8 cellular contexts compared by ENCODE assay signal in the genomic region with DNA sequence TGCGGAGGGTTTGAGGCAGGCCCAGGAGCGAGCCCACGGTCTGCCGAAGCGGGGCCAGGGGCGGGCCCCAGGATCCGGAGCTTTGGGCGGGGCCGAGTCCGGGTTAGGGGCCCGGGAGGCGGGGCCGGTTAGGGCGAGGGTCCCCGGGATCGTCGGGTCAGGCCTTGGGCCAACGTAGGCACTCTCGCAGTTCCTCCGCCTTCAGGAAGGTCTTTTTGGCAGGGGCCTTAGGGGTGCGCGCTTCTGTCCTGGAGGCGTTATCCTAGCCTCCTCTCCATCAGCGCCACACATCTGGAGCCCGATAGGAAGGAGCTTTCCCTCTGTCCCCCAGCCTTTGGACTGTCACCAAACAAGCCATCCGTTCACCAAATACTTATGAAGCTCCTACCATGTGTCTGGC.
DNase-seq lines count a peak whose midpoint lies in the region; TF ChIP-seq lines count a peak whose summit lies in the region.
"Not testable (repeated sequence)": the region's sequence is repeated elsewhere in the genome, so short reads cannot be mapped to it uniquely, and the experiment has no call there.

No MANE protein-coding gene starts in this region.

- not testable (repeated sequence) for H3K27ac Mint-ChIP-seq in activated T-helper 1 cell treated with anti-CD3 and anti-CD28 coated beads, Interleukin-12 subunit alpha, Interleukin-12 subunit beta, Interleukin-2, Interleukin-4 antibody, amounts not matched to agents 30 ng/mL and 10 ng/mL and 1 ng/mL, durations not matched to agents 14 hours and 24 hours and 36 hours; stimulated activated naive CD8-positive, alpha-beta T cell treated with anti-CD3 and anti-CD28 coated beads, Interleukin-15, Interleukin-2, amounts not matched to agents 100 ng/mL and 50 ng/mL, for 24 hours
- H3K27ac Mint-ChIP-seq in nephron, result peak overlapping the region; percentile 27 to 97 (median 89)

- not testable (repeated sequence) for BruUV-seq in OCI-LY7 (replicated peaks; lab: Mats Ljungman, UMichigan)

- not testable (repeated sequence) for H3K27me3 ChIP-seq in BLaER1; HL-60 (ENCODE audit: insufficient read depth, poor library complexity, severe bottlenecking); effector memory CD4-positive, alpha-beta T cell (replicated peaks; ENCODE audit: control insufficient read depth, insufficient read depth, low read length, poor library complexity, severe bottlenecking)

- DNase-seq in HL-60 (ENCODE audit: low read depth in 1 of 2, low spot score in 1 of 2); OCI-LY7 (ENCODE audit: low spot score); activated T-helper 1 cell treated with anti-CD3 and anti-CD28 coated beads, Interleukin-12 subunit alpha, Interleukin-12 subunit beta, Interleukin-2, Interleukin-4 antibody, amounts not matched to agents 30 ng/mL and 10 ng/mL and 1 ng/mL, durations not matched to agents 14 hours and 24 hours and 36 hours (ENCODE audit: low spot score); effector memory CD4-positive, alpha-beta T cell: not testable (repeated sequence)

- H3K9me3 Mint-ChIP-seq in activated T-helper 1 cell treated with anti-CD3 and anti-CD28 coated beads, Interleukin-12 subunit alpha, Interleukin-12 subunit beta, Interleukin-2, Interleukin-4 antibody, amounts not matched to agents 30 ng/mL and 10 ng/mL and 1 ng/mL, durations not matched to agents 14 hours and 24 hours and 36 hours; nephron; stimulated activated naive CD8-positive, alpha-beta T cell treated with anti-CD3 and anti-CD28 coated beads, Interleukin-15, Interleukin-2, amounts not matched to agents 100 ng/mL and 50 ng/mL, for 24 hours: not testable (repeated sequence)

- not testable (repeated sequence) for TF ChIP-seq CTCF in HL-60 (IDR thresholded peaks at IDR 0.05; ENCODE audit: insufficient read depth, low read length); OCI-LY7 (conservative IDR thresholded peaks at IDR 0.05; ENCODE audit: low read length); nephron (IDR thresholded peaks at IDR 0.05; ENCODE audit: unreplicated experiment in 3 of 3)

- H3K4me2 ChIP-seq in BLaER1 (peak overlapping the region; percentile 83), OCI-LY7 (ENCODE audit: low read length) (peak overlapping the region; percentile 66)

- H3K4me3 ChIP-seq in BLaER1 (peak overlapping the region; percentile 69), HL-60 (replicated peaks; ENCODE audit: insufficient read depth, low read length) (peak overlapping the region; percentile 57), OCI-LY7 (ENCODE audit: low read depth, low read length, poor library complexity, severe bottlenecking) (peak overlapping the region; percentile 95), iPS-18c (ENCODE audit: insufficient read depth, low read depth, low read length) (peak overlapping the region; percentile 47)
- H3K4me3 ChIP-seq in effector memory CD4-positive, alpha-beta T cell (ENCODE audit: insufficient read depth, low read depth, low read length, poor library complexity, severe bottlenecking), result peak overlapping the region; percentile 56

- H3K9ac ChIP-seq in BLaER1, result peak overlapping the region; percentile 55; the same call in 1 of the 2 replicates

- peaks cover 10% of the 10 kb centered on the region for H3K27me3 Mint-ChIP-seq in activated T-helper 1 cell treated with anti-CD3 and anti-CD28 coated beads, Interleukin-12 subunit alpha, Interleukin-12 subunit beta, Interleukin-2, Interleukin-4 antibody, amounts not matched to agents 30 ng/mL and 10 ng/mL and 1 ng/mL, durations not matched to agents 14 hours and 24 hours and 36 hours (ENCODE audit: insufficient read depth)
- not testable (repeated sequence) for H3K27me3 Mint-ChIP-seq in nephron (ENCODE audit: low read depth); stimulated activated naive CD8-positive, alpha-beta T cell treated with anti-CD3 and anti-CD28 coated beads, Interleukin-15, Interleukin-2, amounts not matched to agents 100 ng/mL and 50 ng/mL, for 24 hours

- not testable (repeated sequence) for H2AFZ ChIP-seq in OCI-LY7 (ENCODE audit: low read length)

- H3K4me1 ChIP-seq in BLaER1 (peaks cover 39% of the 10 kb centered on the region), OCI-LY7 (ENCODE audit: insufficient read depth, low read length, poor library complexity, severe bottlenecking) (peaks cover 14% of the 10 kb centered on the region)
- H3K4me1 ChIP-seq in effector memory CD4-positive, alpha-beta T cell (ENCODE audit: control insufficient read depth, insufficient read depth, low read length, poor library complexity, severe bottlenecking), result not testable (repeated sequence)

- POLR2A ChIA-PET in OCI-LY7 (lab: Charles Lee), result not testable (repeated sequence)

- H3K27ac ChIP-seq in BLaER1; HL-60 (replicated peaks); OCI-LY7 (ENCODE audit: low read depth, low read length, poor library complexity, severe bottlenecking): not testable (repeated sequence)
- peak overlapping the region; percentile 74 for H3K27ac ChIP-seq in effector memory CD4-positive, alpha-beta T cell (ENCODE audit: insufficient read depth, low read length, poor library complexity, severe bottlenecking)

- not testable (repeated sequence) for H4K20me1 ChIP-seq in BLaER1; OCI-LY7 (ENCODE audit: insufficient read depth, low read length)

- H3K36me3 ChIP-seq in BLaER1; OCI-LY7 (ENCODE audit: insufficient read depth, low read length); effector memory CD4-positive, alpha-beta T cell (ENCODE audit: control insufficient read depth, insufficient read depth, low read length): not testable (repeated sequence)

- not testable (repeated sequence) for H3K9me2 ChIP-seq in OCI-LY7 (ENCODE audit: insufficient read depth, low read length)

- H3K4me1 Mint-ChIP-seq in activated T-helper 1 cell treated with anti-CD3 and anti-CD28 coated beads, Interleukin-12 subunit alpha, Interleukin-12 subunit beta, Interleukin-2, Interleukin-4 antibody, amounts not matched to agents 30 ng/mL and 10 ng/mL and 1 ng/mL, durations not matched to agents 14 hours and 24 hours and 36 hours (ENCODE audit: low read depth), result not testable (repeated sequence)
- H3K4me1 Mint-ChIP-seq in nephron, result peaks cover 16% of the 10 kb centered on the region
- peaks cover 23% of the 10 kb centered on the region for H3K4me1 Mint-ChIP-seq in stimulated activated naive CD8-positive, alpha-beta T cell treated with anti-CD3 and anti-CD28 coated beads, Interleukin-15, Interleukin-2, amounts not matched to agents 100 ng/mL and 50 ng/mL, for 24 hours (ENCODE audit: low read depth)

- H3K4me3 Mint-ChIP-seq in activated T-helper 1 cell treated with anti-CD3 and anti-CD28 coated beads, Interleukin-12 subunit alpha, Interleukin-12 subunit beta, Interleukin-2, Interleukin-4 antibody, amounts not matched to agents 30 ng/mL and 10 ng/mL and 1 ng/mL, durations not matched to agents 14 hours and 24 hours and 36 hours, result peak overlapping the region; percentile 88
- H3K4me3 Mint-ChIP-seq in nephron, result peak overlapping the region; percentile 89 to 91 (median 89)
- peak overlapping the region; percentile 91 for H3K4me3 Mint-ChIP-seq in stimulated activated naive CD8-positive, alpha-beta T cell treated with anti-CD3 and anti-CD28 coated beads, Interleukin-15, Interleukin-2, amounts not matched to agents 100 ng/mL and 50 ng/mL, for 24 hours

- H3K9me3 ChIP-seq in BLaER1; OCI-LY7 (ENCODE audit: low read length); effector memory CD4-positive, alpha-beta T cell (ENCODE audit: control insufficient read depth, low read length); iPS-18c (ENCODE audit: control insufficient read depth, insufficient read depth, low read length): not testable (repeated sequence)

- H3K36me3 Mint-ChIP-seq in activated T-helper 1 cell treated with anti-CD3 and anti-CD28 coated beads, Interleukin-12 subunit alpha, Interleukin-12 subunit beta, Interleukin-2, Interleukin-4 antibody, amounts not matched to agents 30 ng/mL and 10 ng/mL and 1 ng/mL, durations not matched to agents 14 hours and 24 hours and 36 hours (ENCODE audit: low read depth); nephron (ENCODE audit: low read depth); stimulated activated naive CD8-positive, alpha-beta T cell treated with anti-CD3 and anti-CD28 coated beads, Interleukin-15, Interleukin-2, amounts not matched to agents 100 ng/mL and 50 ng/mL, for 24 hours (ENCODE audit: low read depth): not testable (repeated sequence)

- H3K79me2 ChIP-seq in OCI-LY7 (ENCODE audit: insufficient read depth, low read depth, low read length), result not testable (repeated sequence)

- CTCF ChIA-PET in OCI-LY7 (lab: Charles Lee; ENCODE audit: unreplicated experiment), result not testable (repeated sequence)

- intact Hi-C loops in OCI-LY7 (cut with micrococcal nuclease; ENCODE audit: unreplicated experiment), result loop anchor here (5.0 kb wide), 1 partner anchor 159 kb away; no protein-coding TSS in a partner anchor
- intact Hi-C loops in activated T-helper 1 cell treated with anti-CD3 and anti-CD28 coated beads, Interleukin-12 subunit alpha, Interleukin-12 subunit beta, Interleukin-2, Interleukin-4 antibody, amounts not matched to agents 30 ng/mL and 10 ng/mL and 1 ng/mL, durations not matched to agents 14 hours and 24 hours and 36 hours (cut with micrococcal nuclease), result loop anchor here (5.0 kb wide), 3 partner anchors 404 to 656 kb away; partner anchors contain the start of genes POLD4, PPP1CA, PPP6R3 and TBC1D10C
